ENCODE assay signal across 2 cellular contexts in the genomic region with DNA sequence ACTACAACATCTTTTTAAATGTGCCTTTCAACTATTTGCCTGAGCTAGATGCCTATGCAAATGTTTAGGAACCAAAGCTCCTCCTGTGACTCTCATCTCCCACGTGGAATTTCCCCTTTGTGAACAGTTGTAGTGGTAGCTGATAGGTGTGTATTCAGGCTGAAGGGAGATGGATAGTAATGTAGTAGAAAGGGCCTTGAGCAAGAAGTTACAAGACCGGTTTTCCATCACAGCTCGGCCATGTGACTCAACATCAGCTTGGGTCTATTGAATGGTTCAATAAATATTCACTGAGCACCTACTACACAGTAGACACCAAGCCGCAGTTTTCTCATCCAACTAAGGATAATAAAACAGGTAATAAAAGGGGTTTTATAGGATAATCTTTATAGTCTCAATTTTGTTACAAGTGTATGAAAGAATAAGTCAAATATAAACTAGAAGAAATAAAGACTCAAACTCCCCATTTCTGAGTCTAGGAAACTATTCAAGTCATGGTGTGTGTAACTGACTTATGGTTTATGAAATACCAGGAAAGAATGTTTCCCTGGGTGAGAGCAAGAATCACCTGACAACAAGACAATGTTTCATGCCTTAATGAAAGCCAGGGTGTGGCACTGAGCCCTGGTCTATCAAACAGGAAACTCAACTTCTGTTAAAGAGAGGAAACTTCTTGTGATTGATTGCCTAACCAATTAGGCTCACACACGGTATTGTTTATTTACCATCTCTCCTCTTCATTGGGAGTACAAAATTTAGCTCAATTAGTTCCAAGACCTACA.
TF ChIP-seq lines count a peak whose summit lies in the region.

No MANE protein-coding gene starts in this region.

TF ChIP-seq in GM23338, 12 proteins besides CTCF, POLR2A, EP300 and RAD21:
- no peak for TF ChIP-seq NANOG (IDR thresholded peaks at IDR 0.05; ENCODE audit: borderline replicate concordance)
- TF ChIP-seq, protein P1, sequence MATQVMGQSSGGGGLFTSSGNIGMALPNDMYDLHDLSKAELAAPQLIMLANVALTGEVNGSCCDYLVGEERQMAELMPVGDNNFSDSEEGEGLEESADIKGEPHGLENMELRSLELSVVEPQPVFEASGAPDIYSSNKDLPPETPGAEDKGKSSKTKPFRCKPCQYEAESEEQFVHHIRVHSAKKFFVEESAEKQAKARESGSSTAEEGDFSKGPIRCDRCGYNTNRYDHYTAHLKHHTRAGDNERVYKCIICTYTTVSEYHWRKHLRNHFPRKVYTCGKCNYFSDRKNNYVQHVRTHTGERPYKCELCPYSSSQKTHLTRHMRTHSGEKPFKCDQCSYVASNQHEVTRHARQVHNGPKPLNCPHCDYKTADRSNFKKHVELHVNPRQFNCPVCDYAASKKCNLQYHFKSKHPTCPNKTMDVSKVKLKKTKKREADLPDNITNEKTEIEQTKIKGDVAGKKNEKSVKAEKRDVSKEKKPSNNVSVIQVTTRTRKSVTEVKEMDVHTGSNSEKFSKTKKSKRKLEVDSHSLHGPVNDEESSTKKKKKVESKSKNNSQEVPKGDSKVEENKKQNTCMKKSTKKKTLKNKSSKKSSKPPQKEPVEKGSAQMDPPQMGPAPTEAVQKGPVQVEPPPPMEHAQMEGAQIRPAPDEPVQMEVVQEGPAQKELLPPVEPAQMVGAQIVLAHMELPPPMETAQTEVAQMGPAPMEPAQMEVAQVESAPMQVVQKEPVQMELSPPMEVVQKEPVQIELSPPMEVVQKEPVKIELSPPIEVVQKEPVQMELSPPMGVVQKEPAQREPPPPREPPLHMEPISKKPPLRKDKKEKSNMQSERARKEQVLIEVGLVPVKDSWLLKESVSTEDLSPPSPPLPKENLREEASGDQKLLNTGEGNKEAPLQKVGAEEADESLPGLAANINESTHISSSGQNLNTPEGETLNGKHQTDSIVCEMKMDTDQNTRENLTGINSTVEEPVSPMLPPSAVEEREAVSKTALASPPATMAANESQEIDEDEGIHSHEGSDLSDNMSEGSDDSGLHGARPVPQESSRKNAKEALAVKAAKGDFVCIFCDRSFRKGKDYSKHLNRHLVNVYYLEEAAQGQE (IDR thresholded peaks at IDR 0.05; ENCODE audit: unreplicated experiment): no peak
- TF ChIP-seq STAT1 (IDR thresholded peaks at IDR 0.05; ENCODE audit: unreplicated experiment): no peak
- TF ChIP-seq, protein P2, sequence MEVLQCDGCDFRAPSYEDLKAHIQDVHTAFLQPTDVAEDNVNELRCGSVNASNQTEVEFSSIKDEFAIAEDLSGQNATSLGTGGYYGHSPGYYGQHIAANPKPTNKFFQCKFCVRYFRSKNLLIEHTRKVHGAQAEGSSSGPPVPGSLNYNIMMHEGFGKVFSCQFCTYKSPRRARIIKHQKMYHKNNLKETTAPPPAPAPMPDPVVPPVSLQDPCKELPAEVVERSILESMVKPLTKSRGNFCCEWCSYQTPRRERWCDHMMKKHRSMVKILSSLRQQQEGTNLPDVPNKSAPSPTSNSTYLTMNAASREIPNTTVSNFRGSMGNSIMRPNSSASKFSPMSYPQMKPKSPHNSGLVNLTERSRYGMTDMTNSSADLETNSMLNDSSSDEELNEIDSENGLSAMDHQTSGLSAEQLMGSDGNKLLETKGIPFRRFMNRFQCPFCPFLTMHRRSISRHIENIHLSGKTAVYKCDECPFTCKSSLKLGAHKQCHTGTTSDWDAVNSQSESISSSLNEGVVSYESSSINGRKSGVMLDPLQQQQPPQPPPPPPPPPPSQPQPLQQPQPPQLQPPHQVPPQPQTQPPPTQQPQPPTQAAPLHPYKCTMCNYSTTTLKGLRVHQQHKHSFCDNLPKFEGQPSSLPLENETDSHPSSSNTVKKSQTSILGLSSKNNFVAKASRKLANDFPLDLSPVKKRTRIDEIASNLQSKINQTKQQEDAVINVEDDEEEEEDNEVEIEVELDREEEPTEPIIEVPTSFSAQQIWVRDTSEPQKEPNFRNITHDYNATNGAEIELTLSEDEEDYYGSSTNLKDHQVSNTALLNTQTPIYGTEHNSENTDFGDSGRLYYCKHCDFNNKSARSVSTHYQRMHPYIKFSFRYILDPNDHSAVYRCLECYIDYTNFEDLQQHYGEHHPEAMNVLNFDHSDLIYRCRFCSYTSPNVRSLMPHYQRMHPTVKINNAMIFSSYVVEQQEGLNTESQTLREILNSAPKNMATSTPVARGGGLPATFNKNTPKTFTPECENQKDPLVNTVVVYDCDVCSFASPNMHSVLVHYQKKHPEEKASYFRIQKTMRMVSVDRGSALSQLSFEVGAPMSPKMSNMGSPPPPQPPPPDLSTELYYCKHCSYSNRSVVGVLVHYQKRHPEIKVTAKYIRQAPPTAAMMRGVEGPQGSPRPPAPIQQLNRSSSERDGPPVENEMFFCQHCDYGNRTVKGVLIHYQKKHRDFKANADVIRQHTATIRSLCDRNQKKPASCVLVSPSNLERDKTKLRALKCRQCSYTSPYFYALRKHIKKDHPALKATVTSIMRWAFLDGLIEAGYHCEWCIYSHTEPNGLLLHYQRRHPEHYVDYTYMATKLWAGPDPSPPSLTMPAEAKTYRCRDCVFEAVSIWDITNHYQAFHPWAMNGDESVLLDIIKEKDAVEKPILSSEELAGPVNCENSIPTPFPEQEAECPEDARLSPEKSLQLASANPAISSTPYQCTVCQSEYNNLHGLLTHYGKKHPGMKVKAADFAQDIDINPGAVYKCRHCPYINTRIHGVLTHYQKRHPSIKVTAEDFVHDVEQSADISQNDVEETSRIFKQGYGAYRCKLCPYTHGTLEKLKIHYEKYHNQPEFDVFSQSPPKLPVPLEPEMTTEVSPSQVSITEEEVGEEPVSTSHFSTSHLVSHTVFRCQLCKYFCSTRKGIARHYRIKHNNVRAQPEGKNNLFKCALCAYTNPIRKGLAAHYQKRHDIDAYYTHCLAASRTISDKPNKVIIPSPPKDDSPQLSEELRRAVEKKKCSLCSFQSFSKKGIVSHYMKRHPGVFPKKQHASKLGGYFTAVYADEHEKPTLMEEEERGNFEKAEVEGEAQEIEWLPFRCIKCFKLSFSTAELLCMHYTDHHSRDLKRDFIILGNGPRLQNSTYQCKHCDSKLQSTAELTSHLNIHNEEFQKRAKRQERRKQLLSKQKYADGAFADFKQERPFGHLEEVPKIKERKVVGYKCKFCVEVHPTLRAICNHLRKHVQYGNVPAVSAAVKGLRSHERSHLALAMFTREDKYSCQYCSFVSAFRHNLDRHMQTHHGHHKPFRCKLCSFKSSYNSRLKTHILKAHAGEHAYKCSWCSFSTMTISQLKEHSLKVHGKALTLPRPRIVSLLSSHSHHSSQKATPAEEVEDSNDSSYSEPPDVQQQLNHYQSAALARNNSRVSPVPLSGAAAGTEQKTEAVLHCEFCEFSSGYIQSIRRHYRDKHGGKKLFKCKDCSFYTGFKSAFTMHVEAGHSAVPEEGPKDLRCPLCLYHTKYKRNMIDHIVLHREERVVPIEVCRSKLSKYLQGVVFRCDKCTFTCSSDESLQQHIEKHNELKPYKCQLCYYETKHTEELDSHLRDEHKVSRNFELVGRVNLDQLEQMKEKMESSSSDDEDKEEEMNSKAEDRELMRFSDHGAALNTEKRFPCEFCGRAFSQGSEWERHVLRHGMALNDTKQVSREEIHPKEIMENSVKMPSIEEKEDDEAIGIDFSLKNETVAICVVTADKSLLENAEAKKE (CRISPR knock-in tag; IDR thresholded peaks at IDR 0.05): no peak
- TF ChIP-seq, protein P3, sequence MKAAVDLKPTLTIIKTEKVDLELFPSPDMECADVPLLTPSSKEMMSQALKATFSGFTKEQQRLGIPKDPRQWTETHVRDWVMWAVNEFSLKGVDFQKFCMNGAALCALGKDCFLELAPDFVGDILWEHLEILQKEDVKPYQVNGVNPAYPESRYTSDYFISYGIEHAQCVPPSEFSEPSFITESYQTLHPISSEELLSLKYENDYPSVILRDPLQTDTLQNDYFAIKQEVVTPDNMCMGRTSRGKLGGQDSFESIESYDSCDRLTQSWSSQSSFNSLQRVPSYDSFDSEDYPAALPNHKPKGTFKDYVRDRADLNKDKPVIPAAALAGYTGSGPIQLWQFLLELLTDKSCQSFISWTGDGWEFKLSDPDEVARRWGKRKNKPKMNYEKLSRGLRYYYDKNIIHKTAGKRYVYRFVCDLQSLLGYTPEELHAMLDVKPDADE (IDR thresholded peaks at IDR 0.05): no peak

TF ChIP-seq in H1, 55 proteins besides CTCF, POLR2A, EP300 and RAD21:
- TF ChIP-seq, protein P4, sequence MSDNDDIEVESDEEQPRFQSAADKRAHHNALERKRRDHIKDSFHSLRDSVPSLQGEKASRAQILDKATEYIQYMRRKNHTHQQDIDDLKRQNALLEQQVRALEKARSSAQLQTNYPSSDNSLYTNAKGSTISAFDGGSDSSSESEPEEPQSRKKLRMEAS (IDR thresholded peaks at IDR 0.05): no peak
- no peak for TF ChIP-seq KDM4A (IDR thresholded peaks at IDR 0.05; ENCODE audit: low read depth, low read length, severe bottlenecking)
- no peak for TF ChIP-seq EZH2 (IDR thresholded peaks at IDR 0.05; ENCODE audit: low read depth, low read length, severe bottlenecking)
- no peak for TF ChIP-seq SUZ12 (IDR thresholded peaks at IDR 0.05; ENCODE audit: low read length)
- no peak for TF ChIP-seq RFX5 (IDR thresholded peaks at IDR 0.05; ENCODE audit: borderline replicate concordance, low read depth, low read length)
- no peak for TF ChIP-seq FOSL1 (IDR thresholded peaks at IDR 0.05; ENCODE audit: insufficient read depth, low read depth, low read length)
